12 cellular contexts compared by ENCODE assay signal in the genomic region with DNA sequence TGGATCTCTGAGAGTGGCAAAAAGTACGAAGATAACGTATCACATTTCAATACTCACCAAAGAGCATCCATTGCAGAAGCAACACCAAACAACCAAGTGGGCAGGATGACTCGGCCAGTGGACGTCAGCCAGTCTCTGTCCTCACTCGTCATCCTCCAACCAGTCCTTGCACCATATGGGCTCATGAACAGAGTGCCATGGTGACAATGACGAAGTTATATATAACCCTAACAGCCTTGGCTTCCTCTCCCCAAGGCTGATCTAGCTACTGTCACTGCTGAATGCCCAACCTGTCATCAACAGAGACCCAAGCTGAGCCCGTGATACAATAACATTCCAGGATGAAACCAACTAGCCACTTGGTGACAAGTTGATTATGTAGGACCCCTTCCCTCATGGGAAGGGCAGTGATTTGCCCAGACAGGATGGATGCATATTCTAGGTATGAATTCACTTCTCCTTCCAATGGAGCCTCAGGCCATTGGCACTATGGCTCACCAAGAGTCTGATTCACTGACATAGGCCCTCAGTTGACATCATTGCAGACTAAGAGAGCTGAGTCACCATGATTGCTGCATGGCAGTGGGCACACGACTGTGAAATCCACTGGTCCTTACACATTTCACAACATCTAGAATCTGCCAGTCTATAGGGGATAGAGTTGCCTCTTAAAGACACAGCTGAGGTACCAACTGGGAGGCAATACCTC. TPM values are rescaled to one million over a fixed set of nuclear protein-coding genes. Genes with fewer than 3 reads are reported as not detected.
DNase-seq lines count a peak whose midpoint lies in the region; ATAC-seq, FAIRE-seq and TF ChIP-seq lines count a peak whose summit lies in the region.
"Had no signal": no experiment of that assay in that cellular context is flagged by ENCODE, and none has a peak within 500 bp of the region (broad histone marks: within the 10 kb centered on the region; RNA-seq: fewer than 3 reads in every experiment).

No MANE protein-coding gene starts in this region.

- intact Hi-C loops in sigmoid colon (cut with DNase I) = no loop called here

- no peak overlapping the region for H3K27ac ChIP-seq in sigmoid colon

- 94% methylated on average over 8 of the region's 8 CpGs for WGBS in sigmoid colon, 2 donors

- peak; percentile 88 for FAIRE-seq in RCC 7860 (lab: Jason Lieb, UNC)

- TF ChIP-seq EP300 in sigmoid colon (IDR thresholded peaks at IDR 0.05) = no peak

- H3K27ac Mint-ChIP-seq in effector memory CD8-positive, alpha-beta T cell = peak overlapping the region; percentile 6 to 62
- H3K27ac Mint-ChIP-seq: memory B cell had no signal

- H3K9me3 ChIP-seq in sigmoid colon = no peaks in the 10 kb centered on the region
- no peaks in the 10 kb centered on the region for H3K9me3 ChIP-seq in BE2C

- no peak overlapping the region for H3K4me3 Mint-ChIP-seq in activated T-cell treated with anti-CD3 and anti-CD28 coated beads, Interleukin-2, amount 50 U/mL, for 4 hours
- H3K4me3 Mint-ChIP-seq in effector memory CD8-positive, alpha-beta T cell = peak overlapping the region in 1 of 2 donors; percentile 51
- H3K4me3 Mint-ChIP-seq: H9, memory B cell had no signal

- peaks cover 9% of the 10 kb centered on the region for H3K9me3 Mint-ChIP-seq in activated T-cell treated with anti-CD3 and anti-CD28 coated beads, Interleukin-2, amount 50 U/mL, for 4 hours
- no peaks in the 10 kb centered on the region for H3K9me3 Mint-ChIP-seq in effector memory CD8-positive, alpha-beta T cell

- no peaks in the 10 kb centered on the region for H3K27me3 Mint-ChIP-seq in activated T-cell treated with anti-CD3 and anti-CD28 coated beads, Interleukin-2, amount 50 U/mL, for 4 hours (ENCODE audit: low read depth)
- H3K27me3 Mint-ChIP-seq in effector memory CD8-positive, alpha-beta T cell = no peaks in the 10 kb centered on the region
- H3K27me3 Mint-ChIP-seq: memory B cell had no signal

- H3K36me3 ChIP-seq in sigmoid colon = no peaks in the 10 kb centered on the region
- H3K36me3 ChIP-seq in BE2C = no peaks in the 10 kb centered on the region

- H3K4me1 Mint-ChIP-seq in activated T-cell treated with anti-CD3 and anti-CD28 coated beads, Interleukin-2, amount 50 U/mL, for 4 hours (ENCODE audit: low read depth) = peaks cover 90% of the 10 kb centered on the region
- peaks cover 65 to 74% of the 10 kb centered on the region in 2 donors for H3K4me1 Mint-ChIP-seq in effector memory CD8-positive, alpha-beta T cell (ENCODE audit: low read depth in 2 of 2)

- ATAC-seq in activated T-cell treated with anti-CD3 and anti-CD28 coated beads, Interleukin-2, amount 50 U/mL, for 4 hours = peak; percentile 49 to 51
- no peak for ATAC-seq in effector memory CD8-positive, alpha-beta T cell (replicated peaks)
- ATAC-seq in GM18873 (IDR thresholded peaks at IDR 0.05; ENCODE audit: low FRiP score, unreplicated experiment) = no peak

- peaks cover 0 to 30% (median 25%) of the 10 kb centered on the region in 4 donors for H3K4me1 ChIP-seq in sigmoid colon
- H3K4me1 ChIP-seq in BE2C = peaks cover 13% of the 10 kb centered on the region

- peak; percentile 17 for DNase-seq in activated T-cell treated with anti-CD3 and anti-CD28 coated beads, Interleukin-2, amount 50 U/mL, for 4 hours
- DNase-seq in activated T-cell treated with anti-CD3 and anti-CD28 coated beads, Interleukin-2, amount 50 U/mL, for 1 hour = no peak
- peak; percentile 96 for DNase-seq in RCC 7860 (ENCODE audit: low spot score)
- DNase-seq in effector memory CD8-positive, alpha-beta T cell = no peak
- DNase-seq in stimulated activated CD4-positive, alpha-beta T cell treated with anti-CD3 and anti-CD28 coated beads, Interleukin-2, amount 100 ng/mL, for 24 hours = peak; percentile 23 to 42
- no peak for DNase-seq in sigmoid colon
- DNase-seq in BE2C = no peak
- DNase-seq: DMS 273 treated with DMSO at 0.1 percent for 48 hours, H9, NCI-H446 treated with DMSO at 0.1 percent for 48 hours had no signal

- no peaks in the 10 kb centered on the region for H3K36me3 Mint-ChIP-seq in activated T-cell treated with anti-CD3 and anti-CD28 coated beads, Interleukin-2, amount 50 U/mL, for 4 hours (ENCODE audit: insufficient read depth)
- H3K36me3 Mint-ChIP-seq in effector memory CD8-positive, alpha-beta T cell (ENCODE audit: insufficient read depth) = peaks cover 34% of the 10 kb centered on the region
- H3K36me3 Mint-ChIP-seq: memory B cell had no signal

- TF ChIP-seq CTCF in sigmoid colon (IDR thresholded peaks at IDR 0.05) (no peak), BE2C (IDR thresholded peaks at IDR 0.05; ENCODE audit: low read depth, low read length) (no peak)

- H3K27me3 ChIP-seq in sigmoid colon = no peaks in the 10 kb centered on the region
- no peaks in the 10 kb centered on the region for H3K27me3 ChIP-seq in BE2C

- no peak for TF ChIP-seq POLR2A in sigmoid colon (IDR thresholded peaks at IDR 0.05)

- H3K4me3 ChIP-seq in sigmoid colon (no peak overlapping the region), BE2C (ENCODE audit: low read depth, low read length) (no peak overlapping the region)

RNA-seq across cellular contexts. Expression of gene PPIF, which starts 26.3 kb away (rescaled TPM):
- total RNA-seq in activated T-cell treated with anti-CD3 and anti-CD28 coated beads, Interleukin-2, amount 50 U/mL, for 4 hours = 100 to 1,000 TPM; 199 to 232 (median 203) TPM
- 10 to 100 TPM; 26.4 to 48.5 (median 32.5) TPM for total RNA-seq in sigmoid colon
- 10 to 100 TPM; 60.7 to 74.9 (median 71.9) TPM for polyA plus RNA-seq in sigmoid colon
- 90.4 TPM for polyA plus RNA-seq in BE2C (2012; ENCODE audit: insufficient read depth, insufficient read length, low read depth)

Comparison
In these comparisons a context has a peak if more than half of its experiments do, and no peak if none do; other contexts are left out.
1. DNase-seq: peak in activated T-cell treated with anti-CD3 and anti-CD28 coated beads, Interleukin-2, amount 50 U/mL, for 4 hours (single experiment), RCC 7860 (single experiment) and stimulated activated CD4-positive, alpha-beta T cell treated with anti-CD3 and anti-CD28 coated beads, Interleukin-2, amount 100 ng/mL, for 24 hours (2 of 2); none in activated T-cell treated with anti-CD3 and anti-CD28 coated beads, Interleukin-2, amount 50 U/mL, for 1 hour (single experiment), effector memory CD8-positive, alpha-beta T cell (0 of 3), sigmoid colon (single experiment) and BE2C (single experiment).
2. ATAC-seq: peak in activated T-cell treated with anti-CD3 and anti-CD28 coated beads, Interleukin-2, amount 50 U/mL, for 4 hours (2 of 2); none in effector memory CD8-positive, alpha-beta T cell (single experiment) and GM18873 (single experiment).
3. RNA of gene PPIF, which starts 26.3 kb away (total RNA-seq): 199 to 232 TPM in activated T-cell treated with anti-CD3 and anti-CD28 coated beads, Interleukin-2, amount 50 U/mL, for 4 hours; 26.4 to 48.5 TPM in sigmoid colon; every median in the first group is over 4 times any median in the second.